Comparison of ENCODE assay signal across 1 cellular context in genomic region chr5:3818612-3819011, GRCh38.
TF ChIP-seq lines count a peak whose summit lies in the region.

No MANE protein-coding gene starts in this region.

TF ChIP-seq in H1, 55 proteins besides CTCF, POLR2A, EP300 and RAD21 (continued from another document):
- TF ChIP-seq SRF (IDR thresholded peaks at IDR 0.05; ENCODE audit: low read depth, low read length) (no peak), BCL11A (IDR thresholded peaks at IDR 0.05; ENCODE audit: low read depth in 2 of 2, low read length in 2 of 2) (no peak), HDAC2 (IDR thresholded peaks at IDR 0.05; ENCODE audit: borderline replicate concordance in 1 of 2, low read depth in 2 of 2, low read length in 2 of 2) (no peak), RFX5 (IDR thresholded peaks at IDR 0.05; ENCODE audit: borderline replicate concordance, low read depth, low read length) (no peak), TAF7 (optimal IDR thresholded peaks at IDR 0.05; ENCODE audit: borderline replicate concordance, low read depth, low read length) (no peak), TAF1 (IDR thresholded peaks at IDR 0.05; ENCODE audit: low read depth, low read length) (no peak), HDAC6 (IDR thresholded peaks at IDR 0.05; ENCODE audit: low read depth, low read length) (no peak), TBP (IDR thresholded peaks at IDR 0.05; ENCODE audit: low read depth, low read length) (no peak), FOSL1 (IDR thresholded peaks at IDR 0.05; ENCODE audit: insufficient read depth, low read depth, low read length) (no peak), CHD7 (IDR thresholded peaks at IDR 0.05; ENCODE audit: insufficient replicate concordance, low read length) (no peak)
TF ChIP-seq in H1: peak in this region for 0.
